Comparison of ENCODE assay signal across 8 cellular contexts in the genomic region with DNA sequence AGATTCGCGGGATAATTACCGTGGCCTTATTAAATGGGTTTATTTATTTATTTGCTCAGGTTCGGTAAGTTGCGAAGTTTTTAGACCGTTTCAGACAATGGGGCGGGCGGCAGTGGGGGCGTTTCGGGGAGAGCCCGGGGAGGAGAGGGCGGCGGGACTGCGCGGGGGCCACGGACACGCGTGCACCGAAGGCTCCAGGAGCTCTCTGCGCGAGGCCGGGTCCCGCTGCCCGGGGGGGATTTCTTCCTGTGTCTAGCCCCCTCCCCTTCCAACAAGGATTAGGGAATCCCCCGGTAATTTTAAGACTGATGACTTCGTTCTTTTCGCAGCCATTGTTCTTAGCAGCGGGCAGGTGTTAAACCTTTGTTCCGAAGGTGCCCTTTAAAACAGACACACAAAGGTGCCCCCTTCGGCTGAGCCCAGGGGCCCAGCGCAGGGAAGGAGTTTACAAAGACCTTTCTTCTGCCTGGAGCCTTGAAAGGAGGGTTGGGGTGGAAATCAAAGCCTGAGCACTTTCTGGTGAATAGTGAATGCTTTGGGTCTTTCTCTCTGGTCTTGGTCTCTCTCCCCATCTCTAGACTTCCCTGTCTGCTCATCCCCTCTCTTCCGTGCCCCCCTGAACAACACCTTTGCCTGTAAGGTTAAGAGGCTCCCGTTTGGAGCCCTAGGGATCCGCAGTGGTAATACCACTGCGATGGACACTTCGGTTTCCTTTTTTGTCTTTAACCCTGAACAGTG. TPM values are rescaled to one million over a fixed set of nuclear protein-coding genes. Genes with fewer than 3 reads are reported as not detected.
DNase-seq lines count a peak whose midpoint lies in the region; ATAC-seq, FAIRE-seq and TF ChIP-seq lines count a peak whose summit lies in the region.

No MANE protein-coding gene starts in this region.

- H3K27ac Mint-ChIP-seq in astrocyte (ENCODE audit: unreplicated experiment), result peak overlapping the region; percentile 92

- no peaks in the 10 kb centered on the region for H3K9me2 ChIP-seq in OCI-LY7 (ENCODE audit: insufficient read depth, low read length)

- H3K36me3 ChIP-seq in DND-41 (ENCODE audit: insufficient read depth, low read length), result peaks cover 25% of the 10 kb centered on the region
- H3K36me3 ChIP-seq in OCI-LY7 (ENCODE audit: insufficient read depth, low read length), result no peaks in the 10 kb centered on the region
- peaks cover 5% of the 10 kb centered on the region for H3K36me3 ChIP-seq in astrocyte (ENCODE audit: insufficient read depth, low read length)

- H3K9me3 ChIP-seq in DND-41 (ENCODE audit: insufficient read depth, low read length, severe bottlenecking) (no peaks in the 10 kb centered on the region), OCI-LY7 (ENCODE audit: low read length) (no peaks in the 10 kb centered on the region), astrocyte (ENCODE audit: insufficient read depth, low read depth, low read length) (no peaks in the 10 kb centered on the region)

- peaks cover 45% of the 10 kb centered on the region for H4K20me1 ChIP-seq in DND-41 (ENCODE audit: insufficient read depth, low read length)
- 0 out of 2 replicates have a peak, but pooled peaks cover 5% of the 10 kb centered on the region for H4K20me1 ChIP-seq in OCI-LY7 (ENCODE audit: insufficient read depth, low read length)
- peaks cover 25% of the 10 kb centered on the region for H4K20me1 ChIP-seq in astrocyte (ENCODE audit: insufficient read depth, low read length)

- no peak for FAIRE-seq in astrocyte (lab: Jason Lieb, UNC)

- H3K36me3 Mint-ChIP-seq in astrocyte (ENCODE audit: low read depth, unreplicated experiment), result peaks cover under 1% of the 10 kb centered on the region

- BruUV-seq in OCI-LY7 (replicated peaks; lab: Mats Ljungman, UMichigan), result no TSS peak

- peaks cover 46% of the 10 kb centered on the region for H3K4me1 Mint-ChIP-seq in astrocyte (ENCODE audit: low read depth, unreplicated experiment)

- CTCF ChIA-PET in OCI-LY7 (lab: Charles Lee; ENCODE audit: unreplicated experiment), result no interaction called here

- H3K27ac ChIP-seq in DND-41 (ENCODE audit: low read length), result peak overlapping the region; percentile 77
- H3K27ac ChIP-seq in OCI-LY7 (ENCODE audit: low read depth, low read length, poor library complexity, severe bottlenecking), result no peak overlapping the region
- H3K27ac ChIP-seq in astrocyte (ENCODE audit: low read depth, low read length), result peak overlapping the region; percentile 84

- H3K27me3 ChIP-seq in DND-41 (ENCODE audit: insufficient read depth, low read length, poor library complexity) (no peaks in the 10 kb centered on the region), astrocyte (ENCODE audit: insufficient read depth, low read length) (no peaks in the 10 kb centered on the region)

- H3K9ac ChIP-seq in DND-41 (ENCODE audit: low read depth, low read length) (peak overlapping the region; percentile 90), astrocyte (ENCODE audit: low read length) (peak overlapping the region; percentile 93)

- no peak for ATAC-seq in DND-41 (ENCODE audit: insufficient read depth, low read depth)
- ATAC-seq in stimulated activated naive CD8-positive, alpha-beta T cell treated with anti-CD3 and anti-CD28 coated beads, Interleukin-15, Interleukin-2, amounts not matched to agents 100 U/mL and 50 U/mL, for 24 hours, result no peak
- ATAC-seq in HG03378 (IDR thresholded peaks at IDR 0.05; ENCODE audit: unreplicated experiment), result no peak
- ATAC-seq in HG03097 (IDR thresholded peaks at IDR 0.05; ENCODE audit: low FRiP score, unreplicated experiment), result no peak

- DNase-seq in DND-41, result peak; percentile 37
- peak; percentile 17 for DNase-seq in OCI-LY7 (ENCODE audit: low spot score)
- no peak for DNase-seq in astrocyte (ENCODE audit: low read depth)
- DNase-seq in left kidney (ENCODE audit: low read depth, low spot score), result peak; percentile 70
- peak; percentile 30 for DNase-seq in stimulated activated naive CD8-positive, alpha-beta T cell treated with anti-CD3 and anti-CD28 coated beads, Interleukin-15, Interleukin-2, amounts not matched to agents 100 U/mL and 50 U/mL, for 24 hours
- DNase-seq in HUDEP-2 (lab: John Stamatoyannopoulos, UW; ENCODE audit: unreplicated experiment in 76 of 76), result no peak

- H3K79me2 ChIP-seq in DND-41 (ENCODE audit: insufficient read depth, low read length) (peaks cover 75% of the 10 kb centered on the region), OCI-LY7 (ENCODE audit: insufficient read depth, low read depth, low read length) (no peaks in the 10 kb centered on the region; the same call in 1 of the 2 replicates), astrocyte (ENCODE audit: insufficient read depth, low read length) (peaks cover 64% of the 10 kb centered on the region)

- intact Hi-C loops in OCI-LY7 (cut with micrococcal nuclease; ENCODE audit: unreplicated experiment), result loop anchor here (1.0 to 5.0 kb wide), 6 partner anchors 9 to 972 kb away; a partner anchor contains a TSS

- H2AFZ ChIP-seq in DND-41 (ENCODE audit: low read depth, low read length), result peak overlapping the region; percentile 74
- 0 out of 2 replicates have a peak overlapping the region, but pooled peaks have one; percentile 92 for H2AFZ ChIP-seq in OCI-LY7 (ENCODE audit: low read length)
- peak overlapping the region; percentile 57 for H2AFZ ChIP-seq in astrocyte (ENCODE audit: low read depth, low read length)

- H3K4me1 ChIP-seq in DND-41 (ENCODE audit: insufficient read depth, low read length) (peaks cover 71% of the 10 kb centered on the region), OCI-LY7 (ENCODE audit: insufficient read depth, low read length, poor library complexity, severe bottlenecking) (peaks cover 43% of the 10 kb centered on the region), astrocyte (ENCODE audit: insufficient read depth, low read length) (peaks cover 58% of the 10 kb centered on the region)

- peak overlapping the region; percentile 99 for H3K4me3 Mint-ChIP-seq in astrocyte (ENCODE audit: unreplicated experiment)

- H3K4me2 ChIP-seq in DND-41 (ENCODE audit: insufficient read depth, low read length) (peak overlapping the region; percentile 96), OCI-LY7 (ENCODE audit: low read length) (peak overlapping the region; percentile 99), astrocyte (ENCODE audit: low read length) (peak overlapping the region; percentile 92)

- H3K4me3 ChIP-seq in DND-41 (ENCODE audit: low read depth in 1 of 2, low read length in 2 of 2) (peak overlapping the region; percentile 83 to 90), OCI-LY7 (ENCODE audit: low read depth, low read length, poor library complexity, severe bottlenecking) (peak overlapping the region; percentile 81), astrocyte (ENCODE audit: insufficient read depth, low read depth, low read length) (peak overlapping the region; percentile 83)

- H3K9me3 Mint-ChIP-seq in astrocyte (ENCODE audit: unreplicated experiment), result no peaks in the 10 kb centered on the region

- H3K27me3 Mint-ChIP-seq in astrocyte (ENCODE audit: low read depth, unreplicated experiment), result no peaks in the 10 kb centered on the region

- TF ChIP-seq CTCF in DND-41 (IDR thresholded peaks at IDR 0.05; ENCODE audit: borderline replicate concordance, extremely low read depth, low read length, poor library complexity, severe bottlenecking) (no peak), OCI-LY7 (conservative IDR thresholded peaks at IDR 0.05; ENCODE audit: low read length) (no peak), astrocyte (IDR thresholded peaks at IDR 0.05; ENCODE audit: insufficient read depth, low read depth, low read length) (no peak)

- POLR2A ChIA-PET in OCI-LY7 (lab: Charles Lee), result interaction anchor here (1.6 kb wide), 1 partner anchor 10 kb away, joined by 7 read pairs; no protein-coding TSS in a partner anchor

RNA-seq across cellular contexts. Expression of a gene that starts 2.1 kb away (rescaled TPM):
- 11.8 and 18.8 TPM in 2 replicates for total RNA-seq in OCI-LY7 (2014; rRNA removed; shearing (Covaris generic))
- total RNA-seq in OCI-LY7 (2022), result 25.5 and 26.0 TPM in 2 replicates
- total RNA-seq in astrocyte, result 22.6 and 28.6 TPM in 2 replicates

Comparison
In these comparisons a context has a peak if more than half of its experiments do, and no peak if none do; other contexts are left out.
1. DNase-seq: peak in DND-41 (single experiment), OCI-LY7 (single experiment), left kidney (single experiment) and stimulated activated naive CD8-positive, alpha-beta T cell treated with anti-CD3 and anti-CD28 coated beads, Interleukin-15, Interleukin-2, amounts not matched to agents 100 U/mL and 50 U/mL, for 24 hours (single experiment); none in astrocyte (single experiment) and HUDEP-2 (0 of 76).
2. Peak in every context shown above with its lines, with median percentiles within 50 percentile points of each other: H2AFZ ChIP-seq, H3K4me2 ChIP-seq and H3K4me3 ChIP-seq.